ENCODE assay signal across 2 cellular contexts in genomic region chr20:58717278-58718091, GRCh38.
TF ChIP-seq lines count a peak whose summit lies in the region.

No MANE protein-coding gene starts in this region.

TF ChIP-seq in GM12878, 131 proteins besides CTCF, POLR2A, EP300 and RAD21 (continues in another document):
- TF ChIP-seq SREBF1 (IDR thresholded peaks at IDR 0.05; ENCODE audit: low read length) (no peak), MLLT1 (IDR thresholded peaks at IDR 0.05) (no peak), REST (IDR thresholded peaks at IDR 0.05; ENCODE audit: low read depth, low read length) (no peak), PAX8 (IDR thresholded peaks at IDR 0.05) (no peak), KDM1A (IDR thresholded peaks at IDR 0.05; ENCODE audit: borderline replicate concordance) (no peak), PKNOX1 (IDR thresholded peaks at IDR 0.05) (no peak), SRF (IDR thresholded peaks at IDR 0.05; ENCODE audit: low read depth in 2 of 2, low read length in 2 of 2) (no peak), ASH2L (IDR thresholded peaks at IDR 0.05; ENCODE audit: borderline replicate concordance, low read depth) (no peak), IKZF1 (conservative IDR thresholded peaks at IDR 0.05) (no peak), E4F1 (IDR thresholded peaks at IDR 0.05; ENCODE audit: borderline replicate concordance, partially characterized antibody) (no peak)

TF ChIP-seq in HepG2, 621 proteins besides CTCF, POLR2A, EP300 and RAD21:
- peak; percentile 5; the same call in 1 of the 2 replicates for TF ChIP-seq ZFX (CRISPR knock-in tag; IDR thresholded peaks at IDR 0.05; ENCODE audit: low read depth)
- no peak for TF ChIP-seq ZBTB40 (IDR thresholded peaks at IDR 0.05)
- no peak for TF ChIP-seq ZBTB40 (CRISPR knock-in tag; IDR thresholded peaks at IDR 0.05)
- TF ChIP-seq ZNF75D (CRISPR knock-in tag; IDR thresholded peaks at IDR 0.05; ENCODE audit: borderline replicate concordance): 0 out of 2 replicates have a peak, but pooled peaks have one; percentile 32
- TF ChIP-seq POGK (CRISPR knock-in tag; conservative IDR thresholded peaks at IDR 0.05): 0 out of 2 replicates have a peak, but pooled peaks have one; percentile 41
- TF ChIP-seq HIVEP1 (CRISPR knock-in tag; IDR thresholded peaks at IDR 0.05): no peak
- no peak for TF ChIP-seq ZNF260 (CRISPR knock-in tag; IDR thresholded peaks at IDR 0.05; ENCODE audit: borderline replicate concordance, low read depth)
- no peak for TF ChIP-seq ZNF562 (CRISPR knock-in tag; IDR thresholded peaks at IDR 0.05; ENCODE audit: borderline replicate concordance)
- no peak for TF ChIP-seq XBP1 (CRISPR knock-in tag; IDR thresholded peaks at IDR 0.05)
- no peak for TF ChIP-seq MAX (IDR thresholded peaks at IDR 0.05)
- TF ChIP-seq ZIK1 (CRISPR knock-in tag; IDR thresholded peaks at IDR 0.05; ENCODE audit: borderline replicate concordance, low read depth): no peak
- TF ChIP-seq NONO (IDR thresholded peaks at IDR 0.05): no peak
- TF ChIP-seq NONO (CRISPR knock-in tag; conservative IDR thresholded peaks at IDR 0.05): no peak
- TF ChIP-seq ADNP (CRISPR knock-in tag; IDR thresholded peaks at IDR 0.05): no peak
- TF ChIP-seq ATF6 (CRISPR knock-in tag; conservative IDR thresholded peaks at IDR 0.05): no peak
- no peak for TF ChIP-seq KMT2A (CRISPR knock-in tag; IDR thresholded peaks at IDR 0.05)
- TF ChIP-seq KLF15 (CRISPR knock-in tag; IDR thresholded peaks at IDR 0.05; ENCODE audit: borderline replicate concordance): no peak
- no peak for TF ChIP-seq KMT2B (CRISPR knock-in tag; IDR thresholded peaks at IDR 0.05)
- TF ChIP-seq GABPA (IDR thresholded peaks at IDR 0.05; ENCODE audit: low read depth, low read length): no peak
- no peak for TF ChIP-seq GABPA (CRISPR knock-in tag; IDR thresholded peaks at IDR 0.05; ENCODE audit: low read depth)
- no peak for TF ChIP-seq ZNF720 (CRISPR knock-in tag; IDR thresholded peaks at IDR 0.05)
- TF ChIP-seq ZNF282 (IDR thresholded peaks at IDR 0.05; ENCODE audit: partially characterized antibody): no peak
- no peak for TF ChIP-seq NCOA2 (CRISPR knock-in tag; IDR thresholded peaks at IDR 0.05)
- peak; percentile 78 for TF ChIP-seq ZNF263 (CRISPR knock-in tag; IDR thresholded peaks at IDR 0.05)
- TF ChIP-seq ZNF510 (CRISPR knock-in tag; IDR thresholded peaks at IDR 0.05; ENCODE audit: low read depth): no peak
- no peak for TF ChIP-seq ZNF619 (CRISPR knock-in tag; IDR thresholded peaks at IDR 0.05)
- peak; percentile 32; the same call in 1 of the 2 replicates for TF ChIP-seq ZNF607 (CRISPR knock-in tag; IDR thresholded peaks at IDR 0.05; ENCODE audit: borderline replicate concordance)
- peak; percentile 21 for TF ChIP-seq SRSF1 (optimal IDR thresholded peaks at IDR 0.05; ENCODE audit: low read depth, low read length)
- no peak for TF ChIP-seq CBFB (CRISPR knock-in tag; IDR thresholded peaks at IDR 0.05)
- TF ChIP-seq ZNF749 (CRISPR knock-in tag; IDR thresholded peaks at IDR 0.05; ENCODE audit: borderline replicate concordance): no peak
- TF ChIP-seq NFIB (CRISPR knock-in tag; IDR thresholded peaks at IDR 0.05; ENCODE audit: borderline replicate concordance): no peak
- no peak for TF ChIP-seq ZMYM3 (CRISPR knock-in tag; IDR thresholded peaks at IDR 0.05)
- TF ChIP-seq ZC3H13 (CRISPR knock-in tag; IDR thresholded peaks at IDR 0.05): no peak
- TF ChIP-seq ZNF598 (CRISPR knock-in tag; IDR thresholded peaks at IDR 0.05; ENCODE audit: borderline replicate concordance): peak; percentile 46; the same call in 1 of the 2 replicates
- TF ChIP-seq KDM2A (CRISPR knock-in tag; IDR thresholded peaks at IDR 0.05; ENCODE audit: borderline replicate concordance, low read depth): 0 out of 2 replicates have a peak, but pooled peaks have one; percentile 18
- no peak for TF ChIP-seq MED13 (CRISPR knock-in tag; IDR thresholded peaks at IDR 0.05)
- peak; percentile 3 for TF ChIP-seq AGO1 (IDR thresholded peaks at IDR 0.05; ENCODE audit: low read depth, low read length, poor library complexity, severe bottlenecking)
- TF ChIP-seq ZNF580 (CRISPR knock-in tag; IDR thresholded peaks at IDR 0.05; ENCODE audit: borderline replicate concordance, low read depth): no peak
TF ChIP-seq in HepG2: peak in this region for 9.
